11 cellular contexts compared by ENCODE assay signal in genomic region chr7:70736715-70737460, GRCh38.
A peak's percentile ranks its signal among the peaks of the same experiment; 100 is the strongest.
DNase-seq lines count a peak whose midpoint lies in the region; ATAC-seq, FAIRE-seq and TF ChIP-seq lines count a peak whose summit lies in the region.
"Had no signal": no experiment of that assay in that cellular context is flagged by ENCODE, and none has a peak within 500 bp of the region (broad histone marks: within the 10 kb centered on the region; RNA-seq: fewer than 3 reads in every experiment).

No MANE protein-coding gene starts in this region.

- H3K9ac ChIP-seq in stomach smooth muscle (ENCODE audit: low read length in 2 of 2) = no peak overlapping the region

- H3K36me3 Mint-ChIP-seq in Calu3 (ENCODE audit: insufficient read depth, unreplicated experiment) = no peaks in the 10 kb centered on the region

- H3K27ac ChIP-seq in ascending aorta = peak overlapping the region in 1 of 2 donors; percentile 23
- no peak overlapping the region for H3K27ac ChIP-seq in right cardiac atrium (ENCODE audit: low read length)
- no peak overlapping the region for H3K27ac ChIP-seq in stomach smooth muscle (ENCODE audit: low read length)
- H3K27ac ChIP-seq: cardiac muscle cell had no signal

- H3K27me3 ChIP-seq in ascending aorta (no peaks in the 10 kb centered on the region), right cardiac atrium (ENCODE audit: control insufficient read depth, insufficient read depth) (no peaks in the 10 kb centered on the region), stomach smooth muscle (ENCODE audit: control insufficient read depth in 1 of 2, insufficient read depth in 2 of 2, low read length in 2 of 2) (no peaks in the 10 kb centered on the region)
- H3K27me3 ChIP-seq: cardiac muscle cell had no signal

- no peak overlapping the region for H3K4me3 Mint-ChIP-seq in Calu3 (ENCODE audit: low read depth, unreplicated experiment)
- H3K4me3 Mint-ChIP-seq: T-helper 1 cell treated with Interleukin-12 subunit alpha and Interleukin-12 subunit beta and Interleukin-4 antibody, amounts not matched to agents 30 μg/mL and 1 μg/mL, for 36 hours had no signal

- no peaks in the 10 kb centered on the region for H3K27me3 Mint-ChIP-seq in Calu3 (ENCODE audit: unreplicated experiment)

- no peaks in the 10 kb centered on the region for H3K9me3 ChIP-seq in ascending aorta
- no peaks in the 10 kb centered on the region for H3K9me3 ChIP-seq in right cardiac atrium (ENCODE audit: control insufficient read depth, low read length)
- no peaks in the 10 kb centered on the region for H3K9me3 ChIP-seq in stomach smooth muscle (ENCODE audit: control insufficient read depth in 2 of 2, low read length in 2 of 2)

- no peak for DNase-seq in GM12891 (ENCODE audit: insufficient read length, low spot score)
- no peak for DNase-seq in ascending aorta (ENCODE audit: low spot score in 2 of 2)
- no peak for DNase-seq in right cardiac atrium
- no peak for DNase-seq in activated CD4-positive, alpha-beta T cell treated with anti-CD3 and anti-CD28 coated beads for 48 hours
- DNase-seq in Calu3 = no peak
- no peak for DNase-seq in medulla oblongata (ENCODE audit: extremely low spot score)
- DNase-seq in DMS53 treated with DMSO at 0.1 percent for 48 hours (lab: John Stamatoyannopoulos, UW; ENCODE audit: unreplicated experiment) = no peak
- DNase-seq: retina had no signal

- BruUV-seq in Calu3 (replicated peaks; lab: Mats Ljungman, UMichigan) = no TSS peak

- H3K27ac Mint-ChIP-seq in Calu3 (ENCODE audit: unreplicated experiment) = no peak overlapping the region
- H3K27ac Mint-ChIP-seq: T-helper 1 cell treated with Interleukin-12 subunit alpha and Interleukin-12 subunit beta and Interleukin-4 antibody, amounts not matched to agents 30 μg/mL and 1 μg/mL, for 36 hours had no signal

- TF ChIP-seq CTCF in ascending aorta (IDR thresholded peaks at IDR 0.05) = no peak
- no peak for TF ChIP-seq CTCF in Calu3 (IDR thresholded peaks at IDR 0.05; ENCODE audit: unreplicated experiment)

- H3K4me1 Mint-ChIP-seq in Calu3 (ENCODE audit: low read depth, unreplicated experiment) = no peaks in the 10 kb centered on the region

- ATAC-seq in right cardiac atrium = peak; percentile 80 to 85

- H3K9me3 Mint-ChIP-seq in Calu3 (ENCODE audit: low read depth, unreplicated experiment) = no peaks in the 10 kb centered on the region
- H3K9me3 Mint-ChIP-seq: T-helper 1 cell treated with Interleukin-12 subunit alpha and Interleukin-12 subunit beta and Interleukin-4 antibody, amounts not matched to agents 30 μg/mL and 1 μg/mL, for 36 hours had no signal

- H3K4me1 ChIP-seq in ascending aorta (peaks cover 7 to 18% of the 10 kb centered on the region in 2 donors), right cardiac atrium (ENCODE audit: control insufficient read depth, insufficient read depth, low read length) (peaks cover 2% of the 10 kb centered on the region), stomach smooth muscle (ENCODE audit: control insufficient read depth, insufficient read depth, low read length) (peaks cover 9% of the 10 kb centered on the region)

- peak; percentile 70 for FAIRE-seq in GM12891 (lab: Jason Lieb, UNC)

- WGBS in right cardiac atrium = 24% methylated on average over 11 of the region's 11 CpGs

- intact Hi-C loops in ascending aorta (cut with DNase I) = loop anchor here (10.0 kb wide), 1 partner anchor 62 kb away; no protein-coding TSS in a partner anchor
- intact Hi-C loops in right cardiac atrium (cut with DNase I) = no loop called here
- intact Hi-C loops in Calu3 (cut with micrococcal nuclease; ENCODE audit: unreplicated experiment) = no loop called here

- H3K4me3 ChIP-seq in ascending aorta = peak overlapping the region; percentile 15 to 56
- peak overlapping the region; percentile 19 for H3K4me3 ChIP-seq in right cardiac atrium (ENCODE audit: low read length)
- peak overlapping the region; percentile 2 to 55 for H3K4me3 ChIP-seq in stomach smooth muscle (ENCODE audit: low read length in 2 of 2)
- H3K4me3 ChIP-seq: cardiac muscle cell had no signal

- no peak for TF ChIP-seq POLR2A in GM12891 (IDR thresholded peaks at IDR 0.05; ENCODE audit: low read depth, low read length)

- H3K36me3 ChIP-seq in ascending aorta = no peaks in the 10 kb centered on the region
- H3K36me3 ChIP-seq in stomach smooth muscle (ENCODE audit: control insufficient read depth in 2 of 2, insufficient read depth in 2 of 2, low read length in 2 of 2) = no peaks in the 10 kb centered on the region
- H3K36me3 ChIP-seq: cardiac muscle cell had no signal

- CTCF ChIA-PET in Calu3 (lab: Charles Lee) = no interaction called here

TF ChIP-seq in GM12891, 5 proteins besides CTCF, POLR2A, EP300 and RAD21:
- TF ChIP-seq POLR2AphosphoS5 (IDR thresholded peaks at IDR 0.05; ENCODE audit: low read depth, low read length) (no peak), POU2F2 (IDR thresholded peaks at IDR 0.05; ENCODE audit: low read depth, low read length) (no peak), PAX5 (IDR thresholded peaks at IDR 0.05; ENCODE audit: insufficient read depth, low read length, severe bottlenecking) (no peak), TAF1 (IDR thresholded peaks at IDR 0.05; ENCODE audit: low read depth, low read length) (no peak), SPI1 (IDR thresholded peaks at IDR 0.05; ENCODE audit: low read depth, low read length) (no peak)
